3 cellular contexts compared by ENCODE assay signal in genomic region chr1:235324296-235324695, GRCh38.
TF ChIP-seq lines count a peak whose summit lies in the region.

No MANE protein-coding gene starts in this region.

TF ChIP-seq in SK-N-SH, 30 proteins besides CTCF, POLR2A, EP300 and RAD21 (continues in another document):
- TF ChIP-seq MXI1 (IDR thresholded peaks at IDR 0.05; ENCODE audit: low read depth, low read length) (no peak), GATA2 (CRISPR knock-in tag; IDR thresholded peaks at IDR 0.05) (no peak), NFIC (IDR thresholded peaks at IDR 0.05; ENCODE audit: borderline replicate concordance) (no peak), ZBTB33 (IDR thresholded peaks at IDR 0.05; ENCODE audit: borderline replicate concordance, low read depth) (no peak), ELF1 (IDR thresholded peaks at IDR 0.05) (no peak), RCOR1 (IDR thresholded peaks at IDR 0.05; ENCODE audit: low read length) (no peak), RXRA (IDR thresholded peaks at IDR 0.05; ENCODE audit: borderline replicate concordance, low read depth) (no peak), YY1 (IDR thresholded peaks at IDR 0.05; ENCODE audit: low read depth) (no peak), CHD2 (IDR thresholded peaks at IDR 0.05; ENCODE audit: low read length, partially characterized antibody) (no peak), TCF12 (IDR thresholded peaks at IDR 0.05) (no peak), REST (IDR thresholded peaks at IDR 0.05; ENCODE audit: low read depth, low read length) (no peak)
- TF ChIP-seq, protein P1, sequence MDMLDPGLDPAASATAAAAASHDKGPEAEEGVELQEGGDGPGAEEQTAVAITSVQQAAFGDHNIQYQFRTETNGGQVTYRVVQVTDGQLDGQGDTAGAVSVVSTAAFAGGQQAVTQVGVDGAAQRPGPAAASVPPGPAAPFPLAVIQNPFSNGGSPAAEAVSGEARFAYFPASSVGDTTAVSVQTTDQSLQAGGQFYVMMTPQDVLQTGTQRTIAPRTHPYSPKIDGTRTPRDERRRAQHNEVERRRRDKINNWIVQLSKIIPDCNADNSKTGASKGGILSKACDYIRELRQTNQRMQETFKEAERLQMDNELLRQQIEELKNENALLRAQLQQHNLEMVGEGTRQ (IDR thresholded peaks at IDR 0.05; ENCODE audit: borderline replicate concordance, low read depth, low read length) = no peak

TF ChIP-seq in SK-N-SH treated with all-trans-retinoic acid at 6 μM for 48 hours, 23 proteins besides CTCF, POLR2A, EP300 and RAD21:
- no peak for TF ChIP-seq PATZ1 (CRISPR knock-in tag; IDR thresholded peaks at IDR 0.05; ENCODE audit: borderline replicate concordance)
- TF ChIP-seq ZNF8 (CRISPR knock-in tag; IDR thresholded peaks at IDR 0.05) = no peak
- TF ChIP-seq SNAI2 (CRISPR knock-in tag; IDR thresholded peaks at IDR 0.05) = no peak
- no peak for TF ChIP-seq CSDC2 (CRISPR knock-in tag; IDR thresholded peaks at IDR 0.05)
- TF ChIP-seq OSR1 (CRISPR knock-in tag; IDR thresholded peaks at IDR 0.05) = no peak
- no peak for TF ChIP-seq ZC3H10 (CRISPR knock-in tag; IDR thresholded peaks at IDR 0.05)
- TF ChIP-seq ZFP3 (CRISPR knock-in tag; IDR thresholded peaks at IDR 0.05) = no peak
- TF ChIP-seq, protein P2, sequence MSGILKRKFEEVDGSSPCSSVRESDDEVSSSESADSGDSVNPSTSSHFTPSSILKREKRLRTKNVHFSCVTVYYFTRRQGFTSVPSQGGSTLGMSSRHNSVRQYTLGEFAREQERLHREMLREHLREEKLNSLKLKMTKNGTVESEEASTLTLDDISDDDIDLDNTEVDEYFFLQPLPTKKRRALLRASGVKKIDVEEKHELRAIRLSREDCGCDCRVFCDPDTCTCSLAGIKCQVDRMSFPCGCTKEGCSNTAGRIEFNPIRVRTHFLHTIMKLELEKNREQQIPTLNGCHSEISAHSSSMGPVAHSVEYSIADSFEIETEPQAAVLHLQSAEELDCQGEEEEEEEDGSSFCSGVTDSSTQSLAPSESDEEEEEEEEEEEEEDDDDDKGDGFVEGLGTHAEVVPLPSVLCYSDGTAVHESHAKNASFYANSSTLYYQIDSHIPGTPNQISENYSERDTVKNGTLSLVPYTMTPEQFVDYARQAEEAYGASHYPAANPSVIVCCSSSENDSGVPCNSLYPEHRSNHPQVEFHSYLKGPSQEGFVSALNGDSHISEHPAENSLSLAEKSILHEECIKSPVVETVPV (CRISPR knock-in tag; IDR thresholded peaks at IDR 0.05) = no peak
- TF ChIP-seq ARNTL (CRISPR knock-in tag; IDR thresholded peaks at IDR 0.05; ENCODE audit: borderline replicate concordance, low read depth) = no peak
- TF ChIP-seq PPARA (CRISPR knock-in tag; IDR thresholded peaks at IDR 0.05; ENCODE audit: borderline replicate concordance) = no peak
- TF ChIP-seq BACH2 (CRISPR knock-in tag; IDR thresholded peaks at IDR 0.05; ENCODE audit: borderline replicate concordance) = no peak
- no peak for TF ChIP-seq TCF4 (CRISPR knock-in tag; IDR thresholded peaks at IDR 0.05; ENCODE audit: borderline replicate concordance)
- TF ChIP-seq, protein P3, sequence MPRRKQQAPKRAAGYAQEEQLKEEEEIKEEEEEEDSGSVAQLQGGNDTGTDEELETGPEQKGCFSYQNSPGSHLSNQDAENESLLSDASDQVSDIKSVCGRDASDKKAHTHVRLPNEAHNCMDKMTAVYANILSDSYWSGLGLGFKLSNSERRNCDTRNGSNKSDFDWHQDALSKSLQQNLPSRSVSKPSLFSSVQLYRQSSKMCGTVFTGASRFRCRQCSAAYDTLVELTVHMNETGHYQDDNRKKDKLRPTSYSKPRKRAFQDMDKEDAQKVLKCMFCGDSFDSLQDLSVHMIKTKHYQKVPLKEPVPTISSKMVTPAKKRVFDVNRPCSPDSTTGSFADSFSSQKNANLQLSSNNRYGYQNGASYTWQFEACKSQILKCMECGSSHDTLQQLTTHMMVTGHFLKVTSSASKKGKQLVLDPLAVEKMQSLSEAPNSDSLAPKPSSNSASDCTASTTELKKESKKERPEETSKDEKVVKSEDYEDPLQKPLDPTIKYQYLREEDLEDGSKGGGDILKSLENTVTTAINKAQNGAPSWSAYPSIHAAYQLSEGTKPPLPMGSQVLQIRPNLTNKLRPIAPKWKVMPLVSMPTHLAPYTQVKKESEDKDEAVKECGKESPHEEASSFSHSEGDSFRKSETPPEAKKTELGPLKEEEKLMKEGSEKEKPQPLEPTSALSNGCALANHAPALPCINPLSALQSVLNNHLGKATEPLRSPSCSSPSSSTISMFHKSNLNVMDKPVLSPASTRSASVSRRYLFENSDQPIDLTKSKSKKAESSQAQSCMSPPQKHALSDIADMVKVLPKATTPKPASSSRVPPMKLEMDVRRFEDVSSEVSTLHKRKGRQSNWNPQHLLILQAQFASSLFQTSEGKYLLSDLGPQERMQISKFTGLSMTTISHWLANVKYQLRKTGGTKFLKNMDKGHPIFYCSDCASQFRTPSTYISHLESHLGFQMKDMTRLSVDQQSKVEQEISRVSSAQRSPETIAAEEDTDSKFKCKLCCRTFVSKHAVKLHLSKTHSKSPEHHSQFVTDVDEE (CRISPR knock-in tag; IDR thresholded peaks at IDR 0.05) = no peak

TF ChIP-seq in GM12878, 131 proteins besides CTCF, POLR2A, EP300 and RAD21:
- TF ChIP-seq SIX5 (IDR thresholded peaks at IDR 0.05; ENCODE audit: low read depth, low read length, severe bottlenecking) = no peak
- TF ChIP-seq PAX5 (IDR thresholded peaks at IDR 0.05; ENCODE audit: borderline replicate concordance, low read depth, low read length) = no peak
- no peak for TF ChIP-seq HCFC1 (IDR thresholded peaks at IDR 0.05; ENCODE audit: low read length)
- TF ChIP-seq NR2C2 (IDR thresholded peaks at IDR 0.05; ENCODE audit: borderline replicate concordance, control insufficient read depth, insufficient read length, low read depth) = no peak
- TF ChIP-seq CHD2 (IDR thresholded peaks at IDR 0.05; ENCODE audit: borderline replicate concordance, low read depth, low read length) = no peak
- TF ChIP-seq IKZF2 (IDR thresholded peaks at IDR 0.05) = no peak
- TF ChIP-seq NBN (IDR thresholded peaks at IDR 0.05) = no peak
- TF ChIP-seq SMARCA5 (IDR thresholded peaks at IDR 0.05) = no peak
- no peak for TF ChIP-seq IKZF1 (conservative IDR thresholded peaks at IDR 0.05)
- no peak for TF ChIP-seq SPI1 (IDR thresholded peaks at IDR 0.05; ENCODE audit: borderline replicate concordance, insufficient read depth, low read depth, low read length)
- no peak for TF ChIP-seq MTA2 (IDR thresholded peaks at IDR 0.05; ENCODE audit: low read depth)
- no peak for TF ChIP-seq MYC (IDR thresholded peaks at IDR 0.05; ENCODE audit: insufficient read depth, insufficient read length, insufficient replicate concordance, low read length, severe bottlenecking)
- no peak for TF ChIP-seq E2F4 (IDR thresholded peaks at IDR 0.05; ENCODE audit: low read depth, low read length)
